Comparison of ENCODE assay signal across 8 cellular contexts in the genomic region with DNA sequence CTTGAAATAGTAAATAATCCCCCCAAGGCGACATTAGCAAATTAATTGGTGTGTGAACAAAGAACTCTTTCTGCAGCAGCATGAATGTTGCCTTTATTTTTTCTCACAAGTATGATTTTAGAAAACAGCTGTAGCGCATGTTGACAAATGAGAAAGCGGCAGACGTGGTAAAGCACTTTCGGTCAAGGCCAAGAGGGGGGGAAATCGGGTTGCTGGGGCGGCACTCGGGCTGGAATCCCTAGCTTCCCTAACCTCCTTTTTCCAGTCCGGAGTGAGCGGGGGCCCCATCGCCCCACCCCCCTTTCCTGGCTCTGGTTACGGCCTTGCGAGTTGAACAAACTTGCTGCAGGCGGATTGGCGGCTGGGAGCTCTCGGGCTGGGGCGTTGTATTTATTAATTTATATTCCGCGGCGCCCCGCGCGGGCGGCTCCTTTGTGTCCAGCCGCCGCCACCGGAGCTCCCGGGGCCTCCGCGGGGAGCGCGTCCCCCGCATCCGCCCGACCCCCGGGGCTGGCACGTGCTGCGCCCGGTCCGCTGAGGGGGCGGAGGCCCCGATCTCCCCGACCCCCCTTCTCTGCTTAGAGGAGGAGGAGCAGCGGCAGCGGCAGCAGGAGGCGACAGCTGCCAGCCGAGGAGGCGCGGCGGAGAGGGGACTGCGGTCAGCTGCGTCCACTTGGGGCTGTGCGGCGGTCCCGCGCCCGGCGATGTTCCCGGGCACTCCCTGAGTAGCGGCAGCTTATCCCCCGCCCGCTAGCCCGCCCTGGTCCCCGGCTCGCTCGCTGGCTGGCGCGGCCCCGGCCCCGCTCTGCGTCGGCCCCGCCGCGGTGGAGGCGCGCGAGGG. TPM values are rescaled to one million over a fixed set of nuclear protein-coding genes. Genes with fewer than 3 reads are reported as not detected.
DNase-seq lines count a peak whose midpoint lies in the region; ATAC-seq and TF ChIP-seq lines count a peak whose summit lies in the region.

A gene with protein sequence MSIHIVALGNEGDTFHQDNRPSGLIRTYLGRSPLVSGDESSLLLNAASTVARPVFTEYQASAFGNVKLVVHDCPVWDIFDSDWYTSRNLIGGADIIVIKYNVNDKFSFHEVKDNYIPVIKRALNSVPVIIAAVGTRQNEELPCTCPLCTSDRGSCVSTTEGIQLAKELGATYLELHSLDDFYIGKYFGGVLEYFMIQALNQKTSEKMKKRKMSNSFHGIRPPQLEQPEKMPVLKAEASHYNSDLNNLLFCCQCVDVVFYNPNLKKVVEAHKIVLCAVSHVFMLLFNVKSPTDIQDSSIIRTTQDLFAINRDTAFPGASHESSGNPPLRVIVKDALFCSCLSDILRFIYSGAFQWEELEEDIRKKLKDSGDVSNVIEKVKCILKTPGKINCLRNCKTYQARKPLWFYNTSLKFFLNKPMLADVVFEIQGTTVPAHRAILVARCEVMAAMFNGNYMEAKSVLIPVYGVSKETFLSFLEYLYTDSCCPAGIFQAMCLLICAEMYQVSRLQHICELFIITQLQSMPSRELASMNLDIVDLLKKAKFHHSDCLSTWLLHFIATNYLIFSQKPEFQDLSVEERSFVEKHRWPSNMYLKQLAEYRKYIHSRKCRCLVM (plus strand): TSS at position 607 of the 841 bp plus-strand sequence. CDS start 347 bp downstream, outside the sequence.

- H3K9me3 ChIP-seq in ectodermal cell (ENCODE audit: control insufficient read depth, low read length), result no peaks in the 10 kb centered on the region
- no peaks in the 10 kb centered on the region for H3K9me3 ChIP-seq in liver (ENCODE audit: control insufficient read depth in 4 of 4, low read length in 3 of 4)

- peak; percentile 19 to 48 for TF ChIP-seq RAD21 in liver (IDR thresholded peaks at IDR 0.05)

- peak within 1 kb of the TSS; percentile 93 to 96 for H3K9ac ChIP-seq in liver (ENCODE audit: low read depth in 1 of 2, low read length in 2 of 2)

- WGBS in ectodermal cell, 2 experiments, result 0% methylated on average over 78 of the region's 78 CpGs
- WGBS in liver, result under 1% methylated on average over 78 of the region's 78 CpGs

- H3K4me1 ChIP-seq in ectodermal cell (ENCODE audit: control insufficient read depth, insufficient read depth, low read length) (no peaks in the 10 kb centered on the region), liver (ENCODE audit: control insufficient read depth in 4 of 4, insufficient read depth in 4 of 4, low read length in 3 of 4) (peaks cover 11 to 39% (median 33%) of the 10 kb centered on the region in 4 donors)

- H3K36me3 ChIP-seq in ectodermal cell (ENCODE audit: control insufficient read depth, insufficient read depth, low read length) (no peaks in the 10 kb centered on the region), liver (ENCODE audit: control insufficient read depth in 4 of 4, insufficient read depth in 3 of 4, low read depth in 1 of 4, low read length in 3 of 4) (peaks cover 0 to 2% (median 0%) of the 10 kb centered on the region in 4 donors)

- DNase-seq in AG09319 (ENCODE audit: extremely low read depth, low read depth) (peak; percentile 86), NCI-H345 treated with DMSO at 0.1 percent for 48 hours (lab: John Stamatoyannopoulos, UW; ENCODE audit: unreplicated experiment) (peak; percentile 78)
- DNase-seq in activated CD4-positive, alpha-beta T cell treated with anti-CD3 and anti-CD28 coated beads, Interleukin-2, amount 50 U/mL, for 1 hour, result peak; percentile 9
- peak; percentile 34 to 55 for DNase-seq in stimulated activated CD4-positive, alpha-beta T cell treated with anti-CD3 and anti-CD28 coated beads, Interleukin-4, amount 100 ng/mL, for 4 hours

- H3K27ac ChIP-seq in ectodermal cell (ENCODE audit: insufficient read depth, low read depth, low read length, poor library complexity, severe bottlenecking) (peak within 1 kb of the TSS; percentile 45), liver (ENCODE audit: low read depth in 1 of 2, low read length in 2 of 2) (peak within 1 kb of the TSS; percentile 94 to 97)

- H3K4me3 ChIP-seq in ectodermal cell (ENCODE audit: insufficient read depth, low read depth, low read length) (peak within 1 kb of the TSS; percentile 59), liver (ENCODE audit: low read depth in 1 of 3, low read length in 3 of 3) (peak within 1 kb of the TSS; percentile 93 to 98 (median 97))

- ATAC-seq in GM18868 (IDR thresholded peaks at IDR 0.05; ENCODE audit: unreplicated experiment), result peak; percentile 43
- peak; percentile 42 for ATAC-seq in HG03139 (IDR thresholded peaks at IDR 0.05; ENCODE audit: unreplicated experiment)

- H3K27me3 ChIP-seq in ectodermal cell (ENCODE audit: control insufficient read depth, insufficient read depth, low read length, poor library complexity, severe bottlenecking) (peaks cover 52% of the 10 kb centered on the region), liver (ENCODE audit: control insufficient read depth in 4 of 4, insufficient read depth in 4 of 4, low read length in 3 of 4) (no peaks in the 10 kb centered on the region)

- no peak; the same call in 1 of the 2 replicates for TF ChIP-seq CTCF in AG09319 (IDR thresholded peaks at IDR 0.05; ENCODE audit: low read depth, low read length)
- no peak for TF ChIP-seq CTCF in liver (IDR thresholded peaks at IDR 0.05; ENCODE audit: low read depth, low read length, missing input control)

TF ChIP-seq in liver, 16 proteins besides CTCF, POLR2A, EP300 and RAD21:
- TF ChIP-seq REST (IDR thresholded peaks at IDR 0.05) (peak; percentile 57), HNF4A (conservative IDR thresholded peaks at IDR 0.05) (peak; percentile 5 to 40), RXRA (IDR thresholded peaks at IDR 0.05) (peak; percentile 69), EGR1 (IDR thresholded peaks at IDR 0.05; ENCODE audit: low read depth in 2 of 2) (no peak), NR2F2 (IDR thresholded peaks at IDR 0.05) (peak; percentile 9), FOXA1 (IDR thresholded peaks at IDR 0.05) (no peak), TAF1 (conservative IDR thresholded peaks at IDR 0.05) (peak; percentile 54), YY1 (IDR thresholded peaks at IDR 0.05) (peak; percentile 64), ZBTB33 (IDR thresholded peaks at IDR 0.05) (no peak), GABPA (IDR thresholded peaks at IDR 0.05 in 1 of 2, conservative IDR thresholded peaks at IDR 0.05 in 1 of 2) (no peak), JUND (IDR thresholded peaks at IDR 0.05) (peak in 1 of 2 donors; percentile 9), HNF4G (IDR thresholded peaks at IDR 0.05) (no peak), FOXA2 (IDR thresholded peaks at IDR 0.05) (peak; percentile 60), SP1 (IDR thresholded peaks at IDR 0.05) (peak; percentile 67)
- TF ChIP-seq, protein P1, sequence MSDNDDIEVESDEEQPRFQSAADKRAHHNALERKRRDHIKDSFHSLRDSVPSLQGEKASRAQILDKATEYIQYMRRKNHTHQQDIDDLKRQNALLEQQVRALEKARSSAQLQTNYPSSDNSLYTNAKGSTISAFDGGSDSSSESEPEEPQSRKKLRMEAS (IDR thresholded peaks at IDR 0.05), result peak; percentile 37
- TF ChIP-seq, protein P2, sequence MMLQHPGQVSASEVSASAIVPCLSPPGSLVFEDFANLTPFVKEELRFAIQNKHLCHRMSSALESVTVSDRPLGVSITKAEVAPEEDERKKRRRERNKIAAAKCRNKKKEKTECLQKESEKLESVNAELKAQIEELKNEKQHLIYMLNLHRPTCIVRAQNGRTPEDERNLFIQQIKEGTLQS (IDR thresholded peaks at IDR 0.05), result no peak

RNA-seq across cellular contexts. Expression of the gene that starts here (rescaled TPM):
- polyA plus RNA-seq in ectodermal cell (2013, experiment 1 of 4), result 6.0 TPM
- 4.7 TPM for polyA plus RNA-seq in ectodermal cell (2013, experiment 2 of 4)
- 9.0 TPM for polyA plus RNA-seq in ectodermal cell (2013, experiment 3 of 4)
- 10.0 TPM for polyA plus RNA-seq in ectodermal cell (2013, experiment 4 of 4)
- total RNA-seq in liver, result 10 to 100 TPM; 43.3 to 59.8 TPM
- polyA plus RNA-seq in liver, result 10 to 100 TPM; 10.5 to 36.2 TPM

Comparison
In these comparisons a context has a peak if more than half of its experiments do, and no peak if none do; other contexts are left out.
1. Peak in every context shown above with its lines: DNase-seq, ATAC-seq, H3K4me3 ChIP-seq and H3K27ac ChIP-seq.
2. DNase-seq: peak in every context shown above with its lines; median percentile 86 in AG09319; 78 in NCI-H345 treated with DMSO at 0.1 percent for 48 hours; 44 in stimulated activated CD4-positive, alpha-beta T cell treated with anti-CD3 and anti-CD28 coated beads, Interleukin-4, amount 100 ng/mL, for 4 hours; 9 in activated CD4-positive, alpha-beta T cell treated with anti-CD3 and anti-CD28 coated beads, Interleukin-2, amount 50 U/mL, for 1 hour.